Comparison of ENCODE assay signal across 1 cellular context in genomic region chr9:107518037-107518786, GRCh38.
TF ChIP-seq lines count a peak whose summit lies in the region.

No MANE protein-coding gene starts in this region.

TF ChIP-seq in GM23338, 12 proteins besides CTCF, POLR2A, EP300 and RAD21 (continued from another document):
- TF ChIP-seq ETS1 (IDR thresholded peaks at IDR 0.05), result no peak
